In the genomic region with DNA sequence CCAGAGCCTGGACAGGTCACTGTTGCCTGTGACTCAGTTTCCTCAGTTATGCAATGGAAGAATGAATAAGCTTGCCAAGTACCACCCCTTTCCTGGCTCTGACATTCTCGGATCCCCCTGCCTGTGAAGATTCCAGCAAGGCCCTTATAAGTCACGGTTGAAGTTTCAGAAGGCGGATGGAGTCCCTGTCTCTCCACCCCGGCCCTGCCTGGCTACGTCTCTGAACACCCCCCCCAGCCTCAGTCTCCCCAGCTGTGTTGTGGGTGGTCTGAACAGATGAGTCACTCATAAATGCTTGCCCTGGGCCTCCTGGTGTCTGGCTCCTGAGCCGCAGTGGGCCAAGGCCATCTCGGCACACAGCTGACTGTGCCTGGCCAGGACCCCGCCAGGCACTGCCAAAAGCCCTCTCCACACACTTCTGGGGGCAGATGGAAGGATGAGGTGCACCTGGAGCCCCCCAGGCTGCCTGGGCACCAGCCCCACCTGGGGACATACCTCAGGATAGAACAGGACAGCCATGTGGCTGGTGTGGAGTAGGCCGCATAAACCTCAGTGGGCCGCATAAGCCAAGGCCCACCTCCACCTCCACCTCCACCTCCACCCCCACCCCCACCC, we compare ENCODE assay signal across 15 cellular contexts. TPM values are rescaled to one million over a fixed set of nuclear protein-coding genes. Genes with fewer than 3 reads are reported as not detected.
DNase-seq lines count a peak whose midpoint lies in the region; ATAC-seq and TF ChIP-seq lines count a peak whose summit lies in the region.
"Had no signal": no experiment of that assay in that cellular context is flagged by ENCODE, and none has a peak within 500 bp of the region (broad histone marks: within the 10 kb centered on the region; RNA-seq: fewer than 3 reads in every experiment).

No MANE protein-coding gene starts in this region.

- no peak overlapping the region for H3K4me3 ChIP-seq in BE2C (ENCODE audit: low read depth, low read length)
- H3K4me3 ChIP-seq in adipocyte (ENCODE audit: low read length), result no peak overlapping the region
- no peak overlapping the region for H3K4me3 ChIP-seq in hepatocyte
- H3K4me3 ChIP-seq in smooth muscle cell, result no peak overlapping the region
- H3K4me3 ChIP-seq: left lung, ovary had no signal

- peaks cover 98% of the 10 kb centered on the region for H3K36me3 Mint-ChIP-seq in effector memory CD8-positive, alpha-beta T cell (ENCODE audit: insufficient read depth)

- ATAC-seq in effector memory CD8-positive, alpha-beta T cell (replicated peaks), result no peak
- ATAC-seq: activated CD4-positive, CD25-positive, alpha-beta regulatory T cell treated with anti-CD3 and anti-CD28 coated beads, Interleukin-2, amount 50 U/mL, for 24 hours had no signal

- no peaks in the 10 kb centered on the region for H3K9me2 ChIP-seq in hepatocyte (replicated peaks; ENCODE audit: insufficient read depth)

- no peaks in the 10 kb centered on the region for H3K79me2 ChIP-seq in hepatocyte
- H3K79me2 ChIP-seq in smooth muscle cell (ENCODE audit: low read depth), result no peaks in the 10 kb centered on the region

- peak overlapping the region in 1 of 2 donors; percentile 60 for H3K4me3 Mint-ChIP-seq in effector memory CD8-positive, alpha-beta T cell
- H3K4me3 Mint-ChIP-seq: H9 had no signal

- peaks cover 0 to 4% of the 10 kb centered on the region in 2 donors for H3K4me1 Mint-ChIP-seq in effector memory CD8-positive, alpha-beta T cell (ENCODE audit: low read depth in 2 of 2)

- DNase-seq in BE2C (peak; percentile 11), adipocyte (ENCODE audit: low read depth) (peak; percentile 42), hepatocyte (ENCODE audit: low spot score) (no peak), smooth muscle cell (lab: John Stamatoyannopoulos, UW; ENCODE audit: unreplicated experiment) (no peak), cerebellar cortex (ENCODE audit: low spot score) (no peak), H4 (ENCODE audit: low spot score) (no peak), epidermal melanocyte (ENCODE audit: insufficient read length, low spot score) (no peak)
- DNase-seq in effector memory CD8-positive, alpha-beta T cell, result no peak
- DNase-seq: effector CD8-positive, alpha-beta T cell; H9; left lung; NCI-H2171 treated with DMSO at 0.1 percent for 48 hours; ovary; stimulated activated CD4-positive, alpha-beta T cell treated with anti-CD3 and anti-CD28 coated beads, Interleukin-15, amount 100 ng/mL, for 24 hours had no signal

- H3K9ac ChIP-seq in adipocyte (ENCODE audit: low read length) (peak overlapping the region; percentile 58), smooth muscle cell (ENCODE audit: low read depth) (no peak overlapping the region)

- H3K27ac ChIP-seq in hepatocyte (peak overlapping the region; percentile 86), smooth muscle cell (ENCODE audit: low read depth) (peak overlapping the region; percentile 38)

- H3K4me1 ChIP-seq in BE2C, result peaks cover 42% of the 10 kb centered on the region
- H3K4me1 ChIP-seq in adipocyte (ENCODE audit: control insufficient read depth, insufficient read depth, low read length), result peaks cover 54% of the 10 kb centered on the region
- H3K4me1 ChIP-seq in hepatocyte (ENCODE audit: insufficient read depth), result peaks cover 50% of the 10 kb centered on the region
- peaks cover 27% of the 10 kb centered on the region for H3K4me1 ChIP-seq in smooth muscle cell (ENCODE audit: low read depth)

- H3F3A ChIP-seq in smooth muscle cell (ENCODE audit: low read depth), result peaks cover 16% of the 10 kb centered on the region

- H3K27me3 ChIP-seq in BE2C (no peaks in the 10 kb centered on the region), adipocyte (replicated peaks; ENCODE audit: control insufficient read depth, insufficient read depth, low read length) (no peaks in the 10 kb centered on the region), hepatocyte (no peaks in the 10 kb centered on the region), smooth muscle cell (ENCODE audit: low read depth) (no peaks in the 10 kb centered on the region)
- H3K27me3 ChIP-seq: left lung, ovary had no signal

- H3K27me3 Mint-ChIP-seq in effector memory CD8-positive, alpha-beta T cell, result no peaks in the 10 kb centered on the region

- H3K27ac Mint-ChIP-seq in effector memory CD8-positive, alpha-beta T cell, result peak overlapping the region in 1 of 2 donors; percentile 92

- no peak overlapping the region for H3K4me2 ChIP-seq in hepatocyte
- H3K4me2 ChIP-seq in smooth muscle cell, result peak overlapping the region; percentile 21

- H3K9me3 Mint-ChIP-seq in effector memory CD8-positive, alpha-beta T cell, result no peaks in the 10 kb centered on the region
- H3K9me3 Mint-ChIP-seq: H9 had no signal

- no peaks in the 10 kb centered on the region for H4K20me1 ChIP-seq in hepatocyte (ENCODE audit: insufficient read depth, poor library complexity, severe bottlenecking)
- H4K20me1 ChIP-seq in smooth muscle cell (ENCODE audit: low read depth), result peaks cover 34% of the 10 kb centered on the region

- 85% methylated on average over 9 of the region's 10 CpGs for WGBS in hepatocyte (ENCODE audit: low lambda C conversion rate, missing lambda C conversion rate)
- WGBS in smooth muscle cell (ENCODE audit: low lambda C conversion rate), result 28% methylated on average over 8 of the region's 10 CpGs

- TF ChIP-seq CTCF in BE2C (IDR thresholded peaks at IDR 0.05; ENCODE audit: low read depth, low read length), result no peak
- no peak for TF ChIP-seq CTCF in hepatocyte (IDR thresholded peaks at IDR 0.05; ENCODE audit: poor library complexity)
- no peak for TF ChIP-seq CTCF in smooth muscle cell (IDR thresholded peaks at IDR 0.05; ENCODE audit: borderline replicate concordance, insufficient read depth, poor library complexity, severe bottlenecking)

- H3K36me3 ChIP-seq in BE2C, result peaks cover 14% of the 10 kb centered on the region
- peaks cover 18% of the 10 kb centered on the region for H3K36me3 ChIP-seq in adipocyte (ENCODE audit: control insufficient read depth, insufficient read depth, low read length, severe bottlenecking)
- H3K36me3 ChIP-seq in hepatocyte (replicated peaks; ENCODE audit: insufficient read depth, low read depth), result no peaks in the 10 kb centered on the region
- no peaks in the 10 kb centered on the region for H3K36me3 ChIP-seq in smooth muscle cell (ENCODE audit: low read depth)
- H3K36me3 ChIP-seq: ovary had no signal

- H3K9me3 ChIP-seq in BE2C (no peaks in the 10 kb centered on the region), adipocyte (ENCODE audit: control insufficient read depth, low read length) (no peaks in the 10 kb centered on the region), hepatocyte (ENCODE audit: low read depth) (no peaks in the 10 kb centered on the region), smooth muscle cell (replicated peaks; ENCODE audit: low read depth) (no peaks in the 10 kb centered on the region)
- H3K9me3 ChIP-seq: left lung, ovary had no signal

- H2AFZ ChIP-seq in hepatocyte (no peak overlapping the region), smooth muscle cell (ENCODE audit: low read depth) (no peak overlapping the region)

RNA-seq across cellular contexts. Expression of a gene that starts 15.4 kb away (rescaled TPM):
- 147 TPM for polyA plus RNA-seq in BE2C (2012; ENCODE audit: insufficient read depth, insufficient read length, low read depth)
- total RNA-seq in hepatocyte (10.0 and 12.1 TPM in 2 replicates), smooth muscle cell (23.8 and 30.0 TPM in 2 replicates)
- polyA plus RNA-seq in hepatocyte (55.9 and 64.2 TPM in 2 replicates), smooth muscle cell (127 and 150 TPM in 2 replicates)
- 22.8 and 32.2 TPM in 2 replicates for total RNA-seq in H4 (2014; rRNA removed; shearing (Covaris generic))

RNA-seq across cellular contexts. Expression of a gene that starts 29.3 kb away (rescaled TPM):
- 72.6 TPM for polyA plus RNA-seq in BE2C (2012; ENCODE audit: insufficient read depth, insufficient read length, low read depth)
- 13.9 and 18.2 TPM in 2 replicates for total RNA-seq in hepatocyte
- polyA plus RNA-seq in hepatocyte, result 33.3 and 34.4 TPM in 2 replicates
- 6.7 and 14.4 TPM in 2 replicates for total RNA-seq in smooth muscle cell
- polyA plus RNA-seq in smooth muscle cell, result 12.7 and 18.9 TPM in 2 replicates
- 8.9 and 10.6 TPM in 2 replicates for total RNA-seq in H4 (2014; rRNA removed; shearing (Covaris generic))

RNA-seq across cellular contexts. Expression of a gene that starts 35.9 kb away (rescaled TPM):
- 216 TPM for polyA plus RNA-seq in BE2C (2012; ENCODE audit: insufficient read depth, insufficient read length, low read depth)
- 33.0 and 35.0 TPM in 2 replicates for total RNA-seq in hepatocyte
- polyA plus RNA-seq in hepatocyte, result 57.7 and 70.4 TPM in 2 replicates
- 18.4 and 29.6 TPM in 2 replicates for total RNA-seq in smooth muscle cell
- polyA plus RNA-seq in smooth muscle cell, result 47.7 and 52.2 TPM in 2 replicates
- 32.1 and 46.7 TPM in 2 replicates for total RNA-seq in H4 (2014; rRNA removed; shearing (Covaris generic))

RNA-seq across cellular contexts. Expression of a gene that starts 38.6 kb away (rescaled TPM):
- polyA plus RNA-seq in BE2C (2012; ENCODE audit: insufficient read depth, insufficient read length, low read depth), result 154 TPM
- total RNA-seq in hepatocyte, result 55.3 and 59.2 TPM in 2 replicates
- 51.2 and 58.8 TPM in 2 replicates for polyA plus RNA-seq in hepatocyte
- 40.0 and 42.6 TPM in 2 replicates for total RNA-seq in smooth muscle cell
- polyA plus RNA-seq in smooth muscle cell, result 42.7 and 46.5 TPM in 2 replicates
- 48.3 and 48.4 TPM in 2 replicates for total RNA-seq in H4 (2014; rRNA removed; shearing (Covaris generic))

Comparison
In these comparisons a context has a peak if more than half of its experiments do, and no peak if none do; other contexts are left out.
1. DNase-seq: peak in BE2C (single experiment) and adipocyte (single experiment); none in hepatocyte (single experiment), smooth muscle cell (single experiment), cerebellar cortex (single experiment), H4 (single experiment), effector memory CD8-positive, alpha-beta T cell (0 of 3) and epidermal melanocyte (single experiment).